Comparison of ENCODE assay signal across 15 cellular contexts in the genomic region with DNA sequence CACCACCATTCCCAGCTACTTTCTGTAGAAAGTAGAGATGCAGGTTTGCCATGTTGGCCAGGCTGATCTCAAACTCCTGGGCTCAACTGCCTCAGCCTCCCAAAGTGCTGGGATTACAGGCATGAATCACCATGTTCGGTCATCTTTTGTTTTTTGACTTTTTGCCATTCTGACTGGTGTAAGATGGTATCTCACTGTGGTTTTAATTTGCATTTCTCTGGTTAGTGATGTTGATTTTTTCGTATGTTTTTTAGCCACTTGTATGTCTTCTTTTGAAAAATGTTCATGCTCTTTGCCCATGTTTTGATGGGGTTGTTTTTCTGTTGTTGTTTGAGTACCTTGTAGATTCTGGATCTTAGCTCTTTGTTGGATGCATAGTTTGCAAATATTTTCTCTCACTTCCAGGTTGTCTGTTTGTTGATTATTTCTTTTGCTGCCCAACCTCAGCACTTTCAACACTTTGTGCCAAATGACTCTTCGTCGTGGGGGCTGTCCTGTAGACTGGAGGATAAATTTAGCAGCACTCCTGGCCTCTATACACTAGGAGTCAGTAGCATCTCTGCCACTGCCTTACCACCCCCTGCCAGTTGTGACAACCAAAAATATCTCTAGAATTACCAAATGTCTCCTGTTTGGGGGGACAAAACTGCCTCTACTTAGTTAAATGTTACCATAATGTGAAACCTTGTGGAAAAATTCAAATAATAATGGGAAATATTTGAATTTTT. TPM values are rescaled to one million over a fixed set of nuclear protein-coding genes. Genes with fewer than 3 reads are reported as not detected.
DNase-seq lines count a peak whose midpoint lies in the region; ATAC-seq, FAIRE-seq and TF ChIP-seq lines count a peak whose summit lies in the region.
"Had no signal": no experiment of that assay in that cellular context is flagged by ENCODE, and none has a peak within 500 bp of the region (broad histone marks: within the 10 kb centered on the region; RNA-seq: fewer than 3 reads in every experiment).

No MANE protein-coding gene starts in this region.

- peaks cover 7 to 41% of the 10 kb centered on the region in 2 experiments for H3K4me1 ChIP-seq in K562 (replicated peaks in 1 of 2; ENCODE audit: control insufficient read depth in 2 of 2, insufficient read depth in 2 of 2, low read length in 2 of 2)
- H3K4me1 ChIP-seq: A549 had no signal

- no peak for TF ChIP-seq POLR2A in K562 (conservative IDR thresholded peaks at IDR 0.05)

- H3K79me2 ChIP-seq in K562 (ENCODE audit: control insufficient read depth, insufficient read depth, low read length), result no peaks in the 10 kb centered on the region

- TF ChIP-seq CTCF in K562 (IDR thresholded peaks at IDR 0.05 in 2 of 3, conservative IDR thresholded peaks at IDR 0.05 in 1 of 3; ENCODE audit: insufficient read depth in 2 of 3, low read depth in 1 of 3, low read length in 3 of 3), result peak; percentile 12 to 47 (median 42); a peak in 4 of 6 replicates
- TF ChIP-seq CTCF in retinal pigment epithelial cell (conservative IDR thresholded peaks at IDR 0.05; ENCODE audit: low read depth, low read length), result peak; percentile 0

- H3K27me3 ChIP-seq in K562 (ENCODE audit: control insufficient read depth in 2 of 2, insufficient read depth in 2 of 2, low read length in 2 of 2), result no peaks in the 10 kb centered on the region
- H3K27me3 ChIP-seq: tibial nerve had no signal

- 7% methylated on average over 4 of the region's 4 CpGs for whole genome bisulfite sequencing in K562 (ENCODE audit: insufficient coverage, low coverage, missing lambda C conversion rate)

- no peaks in the 10 kb centered on the region for H3K9me1 ChIP-seq in K562 (ENCODE audit: control insufficient read depth, insufficient read depth, low read length)

- no peaks in the 10 kb centered on the region for H3K9me3 ChIP-seq in K562 (replicated peaks; ENCODE audit: control insufficient read depth, insufficient read depth, low read depth, low read length)
- H3K9me3 ChIP-seq: A549, tibial nerve had no signal

- FAIRE-seq in K562 (lab: Jason Lieb, UNC), result peak; percentile 40
- FAIRE-seq: A549 had no signal

- intact Hi-C loops in K562 (cut with micrococcal nuclease), result loop anchor here (10.0 kb wide), 2 partner anchors 413 to 563 kb away; partner anchors contain the start of gene FAM3C

- no TSS peak for BruUV-seq in K562 (replicated peaks; lab: Mats Ljungman, UMichigan)

- H2AFZ ChIP-seq in K562 (ENCODE audit: low read depth, low read length), result peak overlapping the region; percentile 66

- no peak overlapping the region for H3K9ac ChIP-seq in K562 (ENCODE audit: insufficient read depth in 1 of 2, low read depth in 2 of 2, low read length in 2 of 2)

- in situ Hi-C loops in K562 (cut with MboI), result no loop called here

- no peaks in the 10 kb centered on the region for H4K20me1 ChIP-seq in K562 (replicated peaks; ENCODE audit: control insufficient read depth, insufficient read depth, low read length)

- TF ChIP-seq EP300 in K562 (IDR thresholded peaks at IDR 0.05; ENCODE audit: low read length), result no peak

- POLR2A ChIA-PET in K562 (lab: Yijun Ruan, JAX), result interaction anchor here (0.9 kb wide), 1 partner anchor 8 kb away, joined by 4 read pairs; no protein-coding TSS in a partner anchor

- ATAC-seq in HG03442 (IDR thresholded peaks at IDR 0.05; ENCODE audit: unreplicated experiment), result peak; percentile 59
- ATAC-seq in K562, result peak; percentile 60
- ATAC-seq in HG03139 (IDR thresholded peaks at IDR 0.05; ENCODE audit: unreplicated experiment), result no peak
- no peak for ATAC-seq in HG03457 (IDR thresholded peaks at IDR 0.05; ENCODE audit: unreplicated experiment)
- no peak for ATAC-seq in GM21825 (IDR thresholded peaks at IDR 0.05; ENCODE audit: unreplicated experiment)
- ATAC-seq: A549 had no signal

- no peak overlapping the region for H3K27ac ChIP-seq in K562 (ENCODE audit: extremely low read depth, low read depth, low read length)
- H3K27ac ChIP-seq: A549, tibial nerve had no signal

- H3K4me2 ChIP-seq in K562 (ENCODE audit: insufficient read depth, low read length), result no peak overlapping the region
- H3K4me2 ChIP-seq: A549 had no signal

- H3K4me3 ChIP-seq in K562 (no peak overlapping the region), retinal pigment epithelial cell (ENCODE audit: low read length) (no peak overlapping the region)
- H3K4me3 ChIP-seq: A549, tibial nerve had no signal

- DNase-seq in activated CD4-positive, alpha-beta T cell treated with anti-CD3 and anti-CD28 coated beads for 48 hours, result peak; percentile 17
- DNase-seq in activated CD4-positive, alpha-beta T cell treated with anti-CD3 and anti-CD28 coated beads, Interleukin-2, amount 50 U/mL, for 4 hours, result no peak
- DNase-seq in K562 (ENCODE audit: extremely low read depth in 1 of 4, low spot score in 3 of 4) (peak in 1 of 4 experiments; percentile 40), retinal pigment epithelial cell (ENCODE audit: low read depth) (no peak)
- DNase-seq: activated gamma-delta T cell treated with Interleukin-2 at 50 U/mL for 16 hours; effector memory CD4-positive, alpha-beta T cell; immature natural killer cell; NCI-H1092 had no signal

- CTCF ChIA-PET in K562 (lab: Yijun Ruan, JAX; ENCODE audit: low intra/inter-chr PET ratio), result no interaction called here

- no peaks in the 10 kb centered on the region; the same call in 2 of the 3 replicates for H3K36me3 ChIP-seq in K562 (ENCODE audit: control insufficient read depth, insufficient read depth, low read length)
- H3K36me3 ChIP-seq: tibial nerve had no signal

- TF ChIP-seq RAD21 in K562 (CRISPR knock-in tag; conservative IDR thresholded peaks at IDR 0.05 in 1 of 2, IDR thresholded peaks at IDR 0.05 in 1 of 2), result peak in 1 of 2 experiments; percentile 46; a peak in 2 of 4 replicates

TF ChIP-seq in K562, 482 proteins besides CTCF, POLR2A, EP300 and RAD21 (continues in another document):
- TF ChIP-seq FOXM1 (IDR thresholded peaks at IDR 0.05; ENCODE audit: low read depth) (peak; percentile 20; the same call in 1 of the 2 replicates), FOXM1 (CRISPR knock-in tag; IDR thresholded peaks at IDR 0.05; ENCODE audit: low read depth) (no peak), JUN (IDR thresholded peaks at IDR 0.05; ENCODE audit: borderline replicate concordance, low read depth, low read length) (0 out of 2 replicates have a peak, but pooled peaks have one; percentile 30), JUN (CRISPR knock-in tag; IDR thresholded peaks at IDR 0.05; ENCODE audit: borderline replicate concordance) (no peak), ZBTB12 (CRISPR knock-in tag; IDR thresholded peaks at IDR 0.05) (no peak), MCM2 (IDR thresholded peaks at IDR 0.05; ENCODE audit: low read depth) (no peak), ZNF347 (CRISPR knock-in tag; IDR thresholded peaks at IDR 0.05; ENCODE audit: low read depth) (no peak), ZNF140 (CRISPR knock-in tag; IDR thresholded peaks at IDR 0.05) (no peak), NFIC (IDR thresholded peaks at IDR 0.05) (0 out of 2 replicates have a peak, but pooled peaks have one; percentile 17), PHF8 (IDR thresholded peaks at IDR 0.05; ENCODE audit: borderline replicate concordance, low read length) (no peak)

RNA-seq across cellular contexts. Expression of gene CPED1, which starts 6.5 kb away (rescaled TPM):
- 894 and 1,629 TPM in 2 replicates for total RNA-seq in K562 (2011; cell fraction: chromatin; rRNA removed; ENCODE audit: low replicate concordance)
- total RNA-seq in K562 (2011; cell fraction: nucleolus; rRNA removed), result 336 and 368 TPM in 2 replicates
- total RNA-seq in K562 (2011; cell fraction: nucleoplasm; rRNA removed), result 603 and 625 TPM in 2 replicates
- total RNA-seq in K562 (2014; rRNA removed), result 228 and 247 TPM in 2 replicates
- total RNA-seq in K562 (2014; rRNA removed; fragmentation: Illumina TruSeq; extraction: Trizol), result 393 and 413 TPM in 2 replicates
- 254 and 267 TPM in 2 replicates for total RNA-seq in K562 (2015; rRNA removed; fragmentation: Illumina TruSeq; extraction: Trizol)
- total RNA-seq in K562 (2021), result 290 and 301 TPM in 2 replicates
- polyA plus RNA-seq in K562 (2011; rRNA removed), result 205 and 316 TPM in 2 replicates
- 91.5 and 147 TPM in 2 replicates for polyA plus RNA-seq in K562 (2011; cell fraction: cytosol; rRNA removed)
- 211 and 239 TPM in 2 replicates for polyA plus RNA-seq in K562 (2011; cell fraction: nucleus; rRNA removed)
- 152 and 202 TPM in 2 replicates for polyA plus RNA-seq in K562 (2012)
- polyA plus RNA-seq in K562 (2014; fragmentation: Illumina TruSeq; extraction: Trizol), result 288 and 329 TPM in 2 replicates
- polyA plus RNA-seq in K562 (2014; fragmentation: Nextera tagmentation; extraction: Ambion mirVana), result 100 to 1,000 TPM; 221 to 292 TPM
- polyA plus RNA-seq in K562 (2014; rRNA removed), result 195 and 210 TPM in 2 replicates
- 717 and 810 TPM in 2 replicates for polyA minus RNA-seq in K562 (2011; rRNA and poly(A)+ RNA removed)
- polyA minus RNA-seq in K562 (2011; cell fraction: cytosol; rRNA and poly(A)+ RNA removed), result 96.8 and 138 TPM in 2 replicates
- 704 and 866 TPM in 2 replicates for polyA minus RNA-seq in K562 (2011; cell fraction: nucleus; rRNA and poly(A)+ RNA removed)
- polyA plus RNA-seq: neural cell had no signal

RNA-seq across cellular contexts. Expression of gene ING3, which starts 31.5 kb away (rescaled TPM):
- total RNA-seq in K562 (2011; cell fraction: chromatin; rRNA removed; ENCODE audit: low replicate concordance), result 16.8 and 65.4 TPM in 2 replicates
- 11.8 and 15.3 TPM in 2 replicates for total RNA-seq in K562 (2011; cell fraction: nucleolus; rRNA removed)
- 29.0 and 51.5 TPM in 2 replicates for total RNA-seq in K562 (2011; cell fraction: nucleoplasm; rRNA removed)
- 19.8 and 22.8 TPM in 2 replicates for total RNA-seq in K562 (2014; rRNA removed)
- 50.4 and 59.3 TPM in 2 replicates for total RNA-seq in K562 (2014; rRNA removed; fragmentation: Illumina TruSeq; extraction: Trizol)
- total RNA-seq in K562 (2015; rRNA removed; fragmentation: Illumina TruSeq; extraction: Trizol), result 38.8 and 43.9 TPM in 2 replicates
- total RNA-seq in K562 (2021), result 37.0 and 38.1 TPM in 2 replicates
- polyA plus RNA-seq in K562 (2011; rRNA removed), result 38.2 and 54.6 TPM in 2 replicates
- polyA plus RNA-seq in K562 (2011; cell fraction: cytosol; rRNA removed), result 8.1 and 14.7 TPM in 2 replicates
- 19.7 and 49.3 TPM in 2 replicates for polyA plus RNA-seq in K562 (2011; cell fraction: nucleus; rRNA removed)
- polyA plus RNA-seq in K562 (2012), result 34.5 and 42.1 TPM in 2 replicates
- 50.3 and 58.0 TPM in 2 replicates for polyA plus RNA-seq in K562 (2014; fragmentation: Illumina TruSeq; extraction: Trizol)
- 100 to 1,000 TPM; 216 to 233 TPM for polyA plus RNA-seq in K562 (2014; fragmentation: Nextera tagmentation; extraction: Ambion mirVana)
- polyA plus RNA-seq in K562 (2014; rRNA removed), result 36.0 and 43.8 TPM in 2 replicates
- polyA minus RNA-seq in K562 (2011; rRNA and poly(A)+ RNA removed), result 54.3 and 56.3 TPM in 2 replicates
- 12.3 and 13.2 TPM in 2 replicates for polyA minus RNA-seq in K562 (2011; cell fraction: cytosol; rRNA and poly(A)+ RNA removed)
- 27.2 and 55.6 TPM in 2 replicates for polyA minus RNA-seq in K562 (2011; cell fraction: nucleus; rRNA and poly(A)+ RNA removed)

Comparison
In these comparisons a context has a peak if more than half of its experiments do, and no peak if none do; other contexts are left out.
1. ATAC-seq: peak in HG03442 (single experiment) and K562 (single experiment); none in HG03139 (single experiment), HG03457 (single experiment) and GM21825 (single experiment).